In genomic region chr6:154482858-154483257, GRCh38 we compare ENCODE assay signal across 1 cellular context.
TF ChIP-seq lines count a peak whose summit lies in the region.

No MANE protein-coding gene starts in this region.

TF ChIP-seq in IMR-90, 13 proteins besides CTCF, POLR2A, EP300 and RAD21 (continued from another document):
- no peak for TF ChIP-seq CHD1 (IDR thresholded peaks at IDR 0.05; ENCODE audit: low read depth, low read length)
